In genomic region chr14:89617142-89617460, GRCh38 we compare ENCODE assay signal across 8 cellular contexts.
A peak's percentile ranks its signal among the peaks of the same experiment; 100 is the strongest.
DNase-seq lines count a peak whose midpoint lies in the region; ATAC-seq and TF ChIP-seq lines count a peak whose summit lies in the region.

No MANE protein-coding gene starts in this region.

- no peaks in the 10 kb centered on the region for H3K9me3 ChIP-seq in subcutaneous abdominal adipose tissue (ENCODE audit: control insufficient read depth in 5 of 5, low read length in 5 of 5)

- peaks cover 0 to 47% (median 35%) of the 10 kb centered on the region in 5 donors for H3K4me1 ChIP-seq in subcutaneous abdominal adipose tissue (ENCODE audit: control insufficient read depth in 5 of 5, insufficient read depth in 5 of 5, low read length in 5 of 5)

- H3K9ac ChIP-seq in subcutaneous abdominal adipose tissue (ENCODE audit: low read length in 5 of 5) = peak overlapping the region in 2 of 5 donors; percentile 9 to 21

- TF ChIP-seq CTCF in activated CD8-positive, alpha-beta T cell treated with anti-CD3 and anti-CD28 coated beads for 36 hours (IDR thresholded peaks at IDR 0.05) = no peak

- no peaks in the 10 kb centered on the region for H3K27me3 Mint-ChIP-seq in activated CD4-positive, alpha-beta T cell treated with anti-CD3 and anti-CD28 coated beads for 36 hours
- H3K27me3 Mint-ChIP-seq in activated CD8-positive, alpha-beta T cell treated with anti-CD3 and anti-CD28 coated beads for 36 hours = no peaks in the 10 kb centered on the region
- H3K27me3 Mint-ChIP-seq in immature natural killer cell (ENCODE audit: low read depth in 3 of 3) = peaks cover 7 to 18% (median 13%) of the 10 kb centered on the region in 3 donors

- H3K27ac Mint-ChIP-seq in activated CD4-positive, alpha-beta T cell treated with anti-CD3 and anti-CD28 coated beads for 36 hours = peak overlapping the region; percentile 97
- H3K27ac Mint-ChIP-seq in activated CD8-positive, alpha-beta T cell treated with anti-CD3 and anti-CD28 coated beads for 36 hours = peak overlapping the region; percentile 96
- peak overlapping the region; percentile 92 to 99 (median 96) for H3K27ac Mint-ChIP-seq in immature natural killer cell

- no peak for ATAC-seq in activated CD4-positive, alpha-beta T cell treated with anti-CD3 and anti-CD28 coated beads for 36 hours
- ATAC-seq in activated CD8-positive, alpha-beta T cell treated with anti-CD3 and anti-CD28 coated beads for 36 hours = no peak
- no peak for ATAC-seq in GM21390 (IDR thresholded peaks at IDR 0.05; ENCODE audit: unreplicated experiment)

- H3K36me3 ChIP-seq in subcutaneous abdominal adipose tissue (ENCODE audit: control insufficient read depth in 5 of 5, insufficient read depth in 5 of 5, low read length in 5 of 5) = no peaks in the 10 kb centered on the region

- H3K27ac ChIP-seq in subcutaneous abdominal adipose tissue (ENCODE audit: low read depth, low read length) = peak overlapping the region; percentile 89

- H3K27me3 ChIP-seq in subcutaneous abdominal adipose tissue (ENCODE audit: control insufficient read depth in 5 of 5, insufficient read depth in 4 of 5, low read length in 5 of 5) = no peaks in the 10 kb centered on the region

- H3K4me3 ChIP-seq in subcutaneous abdominal adipose tissue (ENCODE audit: low read depth in 1 of 5, low read length in 5 of 5) = peak overlapping the region; percentile 90 to 94 (median 91)

- no peaks in the 10 kb centered on the region for H3K9me3 Mint-ChIP-seq in activated CD4-positive, alpha-beta T cell treated with anti-CD3 and anti-CD28 coated beads for 36 hours (ENCODE audit: low read depth)
- no peaks in the 10 kb centered on the region for H3K9me3 Mint-ChIP-seq in activated CD8-positive, alpha-beta T cell treated with anti-CD3 and anti-CD28 coated beads for 36 hours
- no peaks in the 10 kb centered on the region for H3K9me3 Mint-ChIP-seq in immature natural killer cell

- peaks cover 14% of the 10 kb centered on the region for H3K36me3 Mint-ChIP-seq in activated CD4-positive, alpha-beta T cell treated with anti-CD3 and anti-CD28 coated beads for 36 hours (ENCODE audit: low read depth)
- peaks cover 18% of the 10 kb centered on the region for H3K36me3 Mint-ChIP-seq in activated CD8-positive, alpha-beta T cell treated with anti-CD3 and anti-CD28 coated beads for 36 hours (ENCODE audit: low read depth)
- H3K36me3 Mint-ChIP-seq in immature natural killer cell = no peaks in the 10 kb centered on the region

- intact Hi-C loops in activated CD4-positive, alpha-beta T cell treated with anti-CD3 and anti-CD28 coated beads for 36 hours (cut with DNase I, micrococcal nuclease) = loop anchor here (5.0 to 10.0 kb wide), 7 partner anchors 85 to 1612 kb away; partner anchors contain the start of genes GPR65 (in 1 of the 2), RPS6KA5 (in 1 of the 2) and TDP1 (in 1 of the 2)
- intact Hi-C loops in activated CD8-positive, alpha-beta T cell treated with anti-CD3 and anti-CD28 coated beads for 36 hours (cut with micrococcal nuclease) = loop anchor here (5.0 kb wide), 4 partner anchors 150 to 340 kb away; partner anchors contain the start of genes FOXN3 and TDP1

- POLR2A ChIA-PET in activated CD4-positive, alpha-beta T cell treated with anti-CD3 and anti-CD28 coated beads for 36 hours (lab: Charles Lee) = interaction anchor here (1.5 kb wide), 1 partner anchor 104 kb away, joined by 3 read pairs; no protein-coding TSS in a partner anchor
- POLR2A ChIA-PET in activated CD8-positive, alpha-beta T cell treated with anti-CD3 and anti-CD28 coated beads for 36 hours (lab: Charles Lee) = interaction anchor here (1.0 to 6.3 kb wide), 5 partner anchors 14 to 105 kb away, joined by 3 to 34 read pairs (median 16); no protein-coding TSS in a partner anchor

- H3K4me3 Mint-ChIP-seq in activated CD4-positive, alpha-beta T cell treated with anti-CD3 and anti-CD28 coated beads for 36 hours = peak overlapping the region; percentile 95
- peak overlapping the region; percentile 84 for H3K4me3 Mint-ChIP-seq in activated CD8-positive, alpha-beta T cell treated with anti-CD3 and anti-CD28 coated beads for 36 hours
- peak overlapping the region; percentile 91 to 98 (median 96) for H3K4me3 Mint-ChIP-seq in immature natural killer cell

- peaks cover 68% of the 10 kb centered on the region for H3K4me1 Mint-ChIP-seq in activated CD4-positive, alpha-beta T cell treated with anti-CD3 and anti-CD28 coated beads for 36 hours
- peaks cover 70% of the 10 kb centered on the region for H3K4me1 Mint-ChIP-seq in activated CD8-positive, alpha-beta T cell treated with anti-CD3 and anti-CD28 coated beads for 36 hours (ENCODE audit: low read depth)
- peaks cover 72 to 80% of the 10 kb centered on the region in 2 donors for H3K4me1 Mint-ChIP-seq in immature natural killer cell

- no peak for DNase-seq in activated CD4-positive, alpha-beta T cell treated with anti-CD3 and anti-CD28 coated beads for 36 hours
- no peak for DNase-seq in activated CD4-positive, alpha-beta T cell treated with anti-CD3 and anti-CD28 coated beads for 4 hours
- DNase-seq in activated CD8-positive, alpha-beta T cell treated with anti-CD3 and anti-CD28 coated beads for 36 hours = no peak
- no peak for DNase-seq in immature natural killer cell
- DNase-seq in NCI-H1048 (lab: John Stamatoyannopoulos, UW) = no peak
- DNase-seq in activated CD4-positive, alpha-beta T cell treated with anti-CD3 and anti-CD28 coated beads, Interleukin-2, amount 50 U/mL, for 48 hours = no peak

- CTCF ChIA-PET in activated CD4-positive, alpha-beta T cell treated with anti-CD3 and anti-CD28 coated beads for 36 hours (lab: Charles Lee) = no interaction called here
- CTCF ChIA-PET in activated CD8-positive, alpha-beta T cell treated with anti-CD3 and anti-CD28 coated beads for 36 hours (lab: Charles Lee) = interaction anchor here (0.7 kb wide), 1 partner anchor 25 kb away, joined by 3 read pairs; no protein-coding TSS in a partner anchor
